ENCODE assay signal across 24 cellular contexts in genomic region chr6:129267028-129267427, GRCh38.
DNase-seq lines count a peak whose midpoint lies in the region; ATAC-seq, FAIRE-seq and TF ChIP-seq lines count a peak whose summit lies in the region.
"Had no signal": no experiment of that assay in that cellular context is flagged by ENCODE, and none has a peak within 500 bp of the region (broad histone marks: within the 10 kb centered on the region; RNA-seq: fewer than 3 reads in every experiment).

No MANE protein-coding gene starts in this region.

- no peak overlapping the region for H3K4me3 ChIP-seq in K562
- H3K4me3 ChIP-seq: PC-9 had no signal

- no peaks in the 10 kb centered on the region for H4K20me1 ChIP-seq in K562 (replicated peaks; ENCODE audit: control insufficient read depth, insufficient read depth, low read length)

- DNase-seq in NCI-H82 (lab: John Stamatoyannopoulos, UW) = peak; percentile 68
- DNase-seq in NCI-H82 treated with DMSO at 0.1 percent for 48 hours (lab: John Stamatoyannopoulos, UW; ENCODE audit: unreplicated experiment) = no peak
- DNase-seq in NCI-H187 treated with DMSO at 0.1 percent for 48 hours (lab: John Stamatoyannopoulos, UW) = peak; percentile 80
- DNase-seq in K562 (ENCODE audit: extremely low read depth in 1 of 4, low spot score in 3 of 4) = peak in 1 of 4 experiments; percentile 5
- peak; percentile 50 for DNase-seq in retina
- no peak for DNase-seq in HFFc6
- no peak for DNase-seq in ecto neural progenitor cell (ENCODE audit: low spot score)
- DNase-seq: activated effector memory CD4-positive, alpha-beta T cell treated with anti-CD3 and anti-CD28 coated beads, Interleukin-2, amount 50 U/mL, for 16 hours; BE2C; central memory CD4-positive, alpha-beta T cell; DND-41; kidney glomerular epithelial cell; mesenchymal stem cell; naive B cell; NCI-H146; NCI-H226; PC-9; SHP77 treated with DMSO at 0.1 percent for 48 hours; stimulated activated CD4-positive, alpha-beta T cell treated with anti-CD3 and anti-CD28 coated beads, Interleukin-2, amount 100 ng/mL, for 48 hours had no signal

- no peaks in the 10 kb centered on the region for H3K27me3 ChIP-seq in K562 (ENCODE audit: control insufficient read depth in 2 of 2, insufficient read depth in 2 of 2, low read length in 2 of 2)
- H3K27me3 ChIP-seq: BE2C had no signal

- H3K27ac Mint-ChIP-seq in HFFc6 = no peak overlapping the region
- H3K27ac Mint-ChIP-seq: naive B cell; stimulated activated effector memory CD8-positive, alpha-beta T cell treated with anti-CD3 and anti-CD28 coated beads, Interleukin-12 subunit alpha, Interleukin-12 subunit beta, amount 100 ng/mL, for 72 hours had no signal

- no peaks in the 10 kb centered on the region for H3K79me2 ChIP-seq in K562 (ENCODE audit: control insufficient read depth, insufficient read depth, low read length)

- no peak for TF ChIP-seq EP300 in K562 (IDR thresholded peaks at IDR 0.05; ENCODE audit: low read length)

- no peaks in the 10 kb centered on the region for H3K9me3 ChIP-seq in K562 (replicated peaks; ENCODE audit: control insufficient read depth, insufficient read depth, low read depth, low read length)
- H3K9me3 ChIP-seq: BE2C had no signal

- H3K4me3 Mint-ChIP-seq in HFFc6 = no peak overlapping the region
- H3K4me3 Mint-ChIP-seq: naive B cell; stimulated activated effector memory CD8-positive, alpha-beta T cell treated with anti-CD3 and anti-CD28 coated beads, Interleukin-12 subunit alpha, Interleukin-12 subunit beta, amount 100 ng/mL, for 72 hours had no signal

- no peaks in the 10 kb centered on the region for H3K27me3 Mint-ChIP-seq in HFFc6 (ENCODE audit: insufficient read depth)
- H3K27me3 Mint-ChIP-seq: naive B cell had no signal

- H2AFZ ChIP-seq in K562 (ENCODE audit: low read depth, low read length) = no peak overlapping the region
- H2AFZ ChIP-seq: PC-9 had no signal

- H3K36me3 ChIP-seq in K562 (ENCODE audit: control insufficient read depth, insufficient read depth, low read length) = no peaks in the 10 kb centered on the region
- H3K36me3 ChIP-seq: BE2C had no signal

- no peak for TF ChIP-seq RAD21 in K562 (CRISPR knock-in tag; conservative IDR thresholded peaks at IDR 0.05 in 1 of 2, IDR thresholded peaks at IDR 0.05 in 1 of 2)

- no peak overlapping the region for H3K4me2 ChIP-seq in K562 (ENCODE audit: insufficient read depth, low read length)
- H3K4me2 ChIP-seq: PC-9 had no signal

- ATAC-seq in K562 = no peak
- no peak for ATAC-seq in HG02763 (IDR thresholded peaks at IDR 0.05; ENCODE audit: unreplicated experiment)
- ATAC-seq: stimulated activated effector memory CD8-positive, alpha-beta T cell treated with anti-CD3 and anti-CD28 coated beads, Interleukin-12 subunit alpha, Interleukin-12 subunit beta, amount 100 ng/mL, for 72 hours had no signal

- no peaks in the 10 kb centered on the region for H3K36me3 Mint-ChIP-seq in HFFc6 (ENCODE audit: low read depth)
- H3K36me3 Mint-ChIP-seq: naive B cell; stimulated activated effector memory CD8-positive, alpha-beta T cell treated with anti-CD3 and anti-CD28 coated beads, Interleukin-12 subunit alpha, Interleukin-12 subunit beta, amount 100 ng/mL, for 72 hours had no signal

- H3K4me1 ChIP-seq in K562 (replicated peaks in 1 of 2; ENCODE audit: control insufficient read depth in 2 of 2, insufficient read depth in 2 of 2, low read length in 2 of 2) = no peaks in the 10 kb centered on the region
- H3K4me1 ChIP-seq: BE2C had no signal

- H3K27ac ChIP-seq in K562 (ENCODE audit: extremely low read depth, low read depth, low read length) = no peak overlapping the region
- H3K27ac ChIP-seq: HL-60, PC-9 had no signal

- no peak overlapping the region for H3K9ac ChIP-seq in K562 (ENCODE audit: insufficient read depth in 1 of 2, low read depth in 2 of 2, low read length in 2 of 2)

- CTCF ChIA-PET in K562 (lab: Yijun Ruan, JAX; ENCODE audit: low intra/inter-chr PET ratio) = no interaction called here

- BruUV-seq in K562 (replicated peaks; lab: Mats Ljungman, UMichigan) = no TSS peak

- intact Hi-C loops in K562 (cut with micrococcal nuclease) = no loop called here

- in situ Hi-C loops in K562 (cut with MboI) = no loop called here

- 2% methylated on average over 5 of the region's 5 CpGs for WGBS in K562 (ENCODE audit: insufficient coverage, low coverage, missing lambda C conversion rate)

- TF ChIP-seq CTCF in K562 (IDR thresholded peaks at IDR 0.05 in 2 of 3, conservative IDR thresholded peaks at IDR 0.05 in 1 of 3; ENCODE audit: insufficient read depth in 2 of 3, low read depth in 1 of 3, low read length in 3 of 3) (no peak), HFFc6 (IDR thresholded peaks at IDR 0.05) (no peak)

- no peaks in the 10 kb centered on the region for H3K9me3 Mint-ChIP-seq in HFFc6
- H3K9me3 Mint-ChIP-seq: naive B cell; stimulated activated effector memory CD8-positive, alpha-beta T cell treated with anti-CD3 and anti-CD28 coated beads, Interleukin-12 subunit alpha, Interleukin-12 subunit beta, amount 100 ng/mL, for 72 hours had no signal

- no peak for FAIRE-seq in K562 (lab: Jason Lieb, UNC)
- FAIRE-seq: endothelial cell of umbilical vein, H54 had no signal

- TF ChIP-seq POLR2A in K562 (conservative IDR thresholded peaks at IDR 0.05) = no peak

- no peaks in the 10 kb centered on the region for H3K9me1 ChIP-seq in K562 (ENCODE audit: control insufficient read depth, insufficient read depth, low read length)

- H3K4me1 Mint-ChIP-seq in HFFc6 (ENCODE audit: low read depth) = no peaks in the 10 kb centered on the region
- H3K4me1 Mint-ChIP-seq: naive B cell; stimulated activated effector memory CD8-positive, alpha-beta T cell treated with anti-CD3 and anti-CD28 coated beads, Interleukin-12 subunit alpha, Interleukin-12 subunit beta, amount 100 ng/mL, for 72 hours had no signal

- POLR2A ChIA-PET in K562 (lab: Yijun Ruan, JAX) = no interaction called here

TF ChIP-seq in K562, 482 proteins besides CTCF, POLR2A, EP300 and RAD21:
- peak; percentile 19; the same call in 1 of the 2 replicates for TF ChIP-seq ATF3 (IDR thresholded peaks at IDR 0.05)
- no peak for TF ChIP-seq ATF3 (CRISPR knock-in tag; conservative IDR thresholded peaks at IDR 0.05)
- TF ChIP-seq OTX1 (CRISPR knock-in tag; IDR thresholded peaks at IDR 0.05) = no peak
- no peak for TF ChIP-seq ATF1 (CRISPR knock-in tag; IDR thresholded peaks at IDR 0.05)
- TF ChIP-seq ATF1 (tag; IDR thresholded peaks at IDR 0.05) = peak; percentile 33; the same call in 1 of the 2 replicates

Comparison
In these comparisons a context has a peak if more than half of its experiments do, and no peak if none do; other contexts are left out.
1. DNase-seq: peak in NCI-H82 (single experiment), NCI-H187 treated with DMSO at 0.1 percent for 48 hours (single experiment) and retina (single experiment); none in NCI-H82 treated with DMSO at 0.1 percent for 48 hours (single experiment), HFFc6 (single experiment) and ecto neural progenitor cell (single experiment).